Comparison of ENCODE assay signal across 17 cellular contexts in genomic region chr6:103872219-103872618, GRCh38.
"Had no signal": no experiment of that assay in that cellular context is flagged by ENCODE, and none has a peak within 500 bp of the region (broad histone marks: within the 10 kb centered on the region; RNA-seq: fewer than 3 reads in every experiment).

No MANE protein-coding gene starts in this region.

- H3K4me3 ChIP-seq: body of pancreas, coronary artery, esophagus squamous epithelium, tibial artery, uterus had no signal

- H3K27me3 Mint-ChIP-seq: activated B cell treated with CpG ODN at 0.5 μM for 24 hours; activated CD4-positive, alpha-beta T cell treated with anti-CD3 and anti-CD28 coated beads, Interleukin-2, amount 10 ng/mL, durations not matched to agents 24 days and 14 days; activated naive CD8-positive, alpha-beta T cell treated with anti-CD3 and anti-CD28 coated beads for 36 hours; central memory CD8-positive, alpha-beta T cell; naive thymus-derived CD8-positive, alpha-beta T cell; stimulated activated memory B cell treated with anti-CD40 and anti-IgM and Interleukin-4, amounts not matched to agents 10 μg/mL and 1 μg/mL and 100 μg/mL, for 72 hours had no signal

- DNase-seq: activated B cell treated with CpG ODN at 0.5 μM for 24 hours; activated CD4-positive, alpha-beta T cell treated with anti-CD3 and anti-CD28 coated beads, Interleukin-2, amount 10 ng/mL, durations not matched to agents 24 days and 14 days; activated naive CD8-positive, alpha-beta T cell treated with anti-CD3 and anti-CD28 coated beads for 36 hours; amygdala; body of pancreas; effector CD4-positive, alpha-beta T cell; esophagus squamous epithelium; hippocampal formation; mesenchymal stem cell; naive thymus-derived CD8-positive, alpha-beta T cell; nucleus accumbens; stimulated activated CD4-positive, alpha-beta T cell treated with anti-CD3 and anti-CD28 coated beads, Interleukin-2, amount 100 ng/mL, for 48 hours; tibial artery; uterus had no signal

- H3K27ac ChIP-seq: body of pancreas, coronary artery, esophagus squamous epithelium, tibial artery, uterus had no signal

- H3K9me3 Mint-ChIP-seq: activated B cell treated with CpG ODN at 0.5 μM for 24 hours; activated CD4-positive, alpha-beta T cell treated with anti-CD3 and anti-CD28 coated beads, Interleukin-2, amount 10 ng/mL, durations not matched to agents 24 days and 14 days; activated naive CD8-positive, alpha-beta T cell treated with anti-CD3 and anti-CD28 coated beads for 36 hours; stimulated activated memory B cell treated with anti-CD40 and anti-IgM and Interleukin-4, amounts not matched to agents 10 μg/mL and 1 μg/mL and 100 μg/mL, for 72 hours had no signal

- H3K36me3 Mint-ChIP-seq: activated naive CD8-positive, alpha-beta T cell treated with anti-CD3 and anti-CD28 coated beads for 36 hours; naive thymus-derived CD8-positive, alpha-beta T cell; stimulated activated memory B cell treated with anti-CD40 and anti-IgM and Interleukin-4, amounts not matched to agents 10 μg/mL and 1 μg/mL and 100 μg/mL, for 72 hours had no signal

- H3K4me1 ChIP-seq: body of pancreas, esophagus squamous epithelium, tibial artery, uterus had no signal

- ATAC-seq: body of pancreas; naive thymus-derived CD8-positive, alpha-beta T cell; stimulated activated memory B cell treated with anti-CD40 and anti-IgM and Interleukin-4, amounts not matched to agents 10 μg/mL and 1 μg/mL and 100 μg/mL, for 72 hours had no signal

- H3K36me3 ChIP-seq: esophagus squamous epithelium, tibial artery, uterus had no signal

- H3K27ac Mint-ChIP-seq: activated B cell treated with CpG ODN at 0.5 μM for 24 hours; activated CD4-positive, alpha-beta T cell treated with anti-CD3 and anti-CD28 coated beads, Interleukin-2, amount 10 ng/mL, durations not matched to agents 24 days and 14 days; activated naive CD8-positive, alpha-beta T cell treated with anti-CD3 and anti-CD28 coated beads for 36 hours; naive thymus-derived CD8-positive, alpha-beta T cell; stimulated activated memory B cell treated with anti-CD40 and anti-IgM and Interleukin-4, amounts not matched to agents 10 μg/mL and 1 μg/mL and 100 μg/mL, for 72 hours had no signal

- H3K4me1 Mint-ChIP-seq: activated B cell treated with CpG ODN at 0.5 μM for 24 hours; activated CD4-positive, alpha-beta T cell treated with anti-CD3 and anti-CD28 coated beads, Interleukin-2, amount 10 ng/mL, durations not matched to agents 24 days and 14 days; activated naive CD8-positive, alpha-beta T cell treated with anti-CD3 and anti-CD28 coated beads for 36 hours; central memory CD8-positive, alpha-beta T cell; naive thymus-derived CD8-positive, alpha-beta T cell; stimulated activated memory B cell treated with anti-CD40 and anti-IgM and Interleukin-4, amounts not matched to agents 10 μg/mL and 1 μg/mL and 100 μg/mL, for 72 hours had no signal

- H3K27me3 ChIP-seq: body of pancreas, esophagus squamous epithelium, tibial artery, uterus had no signal

- H3K9me3 ChIP-seq: body of pancreas, esophagus squamous epithelium, tibial artery, uterus had no signal

- H3K4me3 Mint-ChIP-seq: activated B cell treated with CpG ODN at 0.5 μM for 24 hours; activated CD4-positive, alpha-beta T cell treated with anti-CD3 and anti-CD28 coated beads, Interleukin-2, amount 10 ng/mL, durations not matched to agents 24 days and 14 days; activated naive CD8-positive, alpha-beta T cell treated with anti-CD3 and anti-CD28 coated beads for 36 hours; central memory CD8-positive, alpha-beta T cell; naive thymus-derived CD8-positive, alpha-beta T cell; stimulated activated memory B cell treated with anti-CD40 and anti-IgM and Interleukin-4, amounts not matched to agents 10 μg/mL and 1 μg/mL and 100 μg/mL, for 72 hours had no signal
